Comparison of ENCODE assay signal across 10 cellular contexts in the genomic region with DNA sequence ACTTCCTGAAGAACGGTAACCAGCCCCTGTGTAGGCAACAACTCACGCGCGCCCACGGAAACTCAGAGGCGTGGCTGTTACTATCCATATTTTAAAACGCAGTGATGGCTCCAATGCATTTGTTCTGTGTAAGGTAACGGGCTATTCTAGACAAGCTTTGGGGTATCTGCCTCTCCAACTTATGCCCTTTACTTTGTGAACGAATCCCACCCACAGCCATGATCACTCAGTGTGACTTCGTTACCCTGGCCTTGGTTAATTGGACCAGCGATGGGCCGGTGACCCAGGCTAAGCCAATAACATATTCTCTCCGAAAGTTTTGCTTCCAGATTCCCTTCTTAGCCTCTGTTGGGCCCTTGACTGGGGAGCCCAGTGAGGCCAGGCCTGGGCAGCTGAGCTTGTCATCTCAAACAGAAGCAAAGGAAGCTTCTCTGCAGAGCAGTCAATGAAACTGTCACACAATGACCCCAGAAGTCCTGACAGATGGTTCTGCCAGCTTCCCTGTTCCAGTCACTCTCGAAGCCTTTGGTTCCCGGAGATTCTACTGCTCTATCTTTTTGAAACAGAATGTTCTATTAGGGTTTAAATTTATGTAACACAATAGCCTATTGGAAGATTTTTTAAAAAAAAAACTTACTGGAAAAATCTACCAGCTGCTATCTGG. TPM values are rescaled to one million over a fixed set of nuclear protein-coding genes. Genes with fewer than 3 reads are reported as not detected.
DNase-seq lines count a peak whose midpoint lies in the region; ATAC-seq and TF ChIP-seq lines count a peak whose summit lies in the region.
"Had no signal": no experiment of that assay in that cellular context is flagged by ENCODE, and none has a peak within 500 bp of the region (broad histone marks: within the 10 kb centered on the region; RNA-seq: fewer than 3 reads in every experiment).

No MANE protein-coding gene starts in this region.

- peaks cover 0 to 7% (median 0%) of the 10 kb centered on the region in 3 donors for H3K27me3 Mint-ChIP-seq in naive B cell

- TF ChIP-seq CTCF in epithelial cell of proximal tubule (conservative IDR thresholded peaks at IDR 0.05; ENCODE audit: low read depth, low read length) (no peak), upper lobe of right lung (IDR thresholded peaks at IDR 0.05) (no peak)

- H3K4me3 ChIP-seq in epithelial cell of proximal tubule (ENCODE audit: low read depth, low read length): peak overlapping the region; percentile 46
- no peak overlapping the region for H3K4me3 ChIP-seq in upper lobe of right lung

- H3K27ac ChIP-seq in upper lobe of right lung: peak overlapping the region; percentile 91
- H3K27ac ChIP-seq: 22Rv1 had no signal

- no peaks in the 10 kb centered on the region for H3K27me3 ChIP-seq in upper lobe of right lung

- peak overlapping the region in 3 of 6 donors; percentile 24 to 88 (median 49) for H3K27ac Mint-ChIP-seq in naive B cell

- no peaks in the 10 kb centered on the region for H3K36me3 Mint-ChIP-seq in naive B cell

- H3K9me3 ChIP-seq in upper lobe of right lung: no peaks in the 10 kb centered on the region

- H3K36me3 ChIP-seq in upper lobe of right lung: no peaks in the 10 kb centered on the region

- DNase-seq in DMS 273 treated with DMSO at 0.1 percent for 48 hours (lab: John Stamatoyannopoulos, UW) (peak; percentile 38), DMS 273 (lab: John Stamatoyannopoulos, UW; ENCODE audit: unreplicated experiment) (no peak), epithelial cell of proximal tubule (ENCODE audit: low read depth) (no peak), naive B cell (no peak), upper lobe of right lung (no peak), NCI-H2081 (lab: John Stamatoyannopoulos, UW) (no peak), NCI-H1930 (lab: John Stamatoyannopoulos, UW) (no peak), NCI-H1105 treated with DMSO at 0.1 percent for 48 hours (lab: John Stamatoyannopoulos, UW) (no peak)
- DNase-seq: NCI-H2081 treated with DMSO at 0.1 percent for 48 hours had no signal

- no peaks in the 10 kb centered on the region for H3K9me3 Mint-ChIP-seq in naive B cell

- ATAC-seq in naive B cell (ENCODE audit: low read depth in 2 of 2): no peak
- ATAC-seq in upper lobe of right lung: no peak

- H3K4me1 ChIP-seq in upper lobe of right lung: peaks cover 49% of the 10 kb centered on the region

- peak overlapping the region in 6 of 8 donors; percentile 21 to 70 (median 62) for H3K4me3 Mint-ChIP-seq in naive B cell

- intact Hi-C loops in upper lobe of right lung (cut with DNase I): no loop called here

- peaks cover 37 to 45% (median 40%) of the 10 kb centered on the region in 3 donors for H3K4me1 Mint-ChIP-seq in naive B cell

RNA-seq across cellular contexts. Expression of a gene that starts 30.7 kb away (rescaled TPM):
- total RNA-seq in epithelial cell of proximal tubule (19.8 and 22.2 TPM in 2 replicates), upper lobe of right lung (63.5 TPM)
- polyA plus RNA-seq in naive B cell (ENCODE audit: low read depth in 6 of 6): 10 to 100 TPM in 3 of 6 donors, 1 to 10 TPM in 3; 3.2 to 21.2 (median 10.0) TPM
